ENCODE assay signal across 17 cellular contexts in genomic region chr2:106117347-106117746, GRCh38.
"Had no signal": no experiment of that assay in that cellular context is flagged by ENCODE, and none has a peak within 500 bp of the region (broad histone marks: within the 10 kb centered on the region; RNA-seq: fewer than 3 reads in every experiment).

No MANE protein-coding gene starts in this region.

- H3K36me3 ChIP-seq: neural progenitor cell had no signal

- H3K27me3 ChIP-seq: neural progenitor cell, right lobe of liver, spleen, thyroid gland had no signal

- H3K27me3 Mint-ChIP-seq: activated B cell treated with CpG ODN at 0.5 μM for 24 hours; activated CD4-positive, alpha-beta memory T cell treated with anti-CD3 and anti-CD28 coated beads, Interleukin-2, amount 10 ng/mL, durations not matched to agents 7 days and 5 days; activated CD8-positive, alpha-beta memory T cell treated with anti-CD3 and anti-CD28 coated beads, Interleukin-2, amount 10 ng/mL, durations not matched to agents 7 days and 5 days; activated naive CD4-positive, alpha-beta T cell treated with anti-CD3 and anti-CD28 coated beads, Interleukin-2, amount 10 ng/mL, durations not matched to agents 7 days and 5 days; activated naive CD8-positive, alpha-beta T cell treated with anti-CD3 and anti-CD28 coated beads, Interleukin-2, amount 50 U/mL, for 24 hours; stimulated activated naive B cell treated with anti-CD40 and anti-IgM and Interleukin-4, amounts not matched to agents 10 μg/mL and 1 μg/mL and 100 μg/mL, for 72 hours; T-cell had no signal

- H3K27ac ChIP-seq: neural progenitor cell, prostate gland, right lobe of liver, spleen, thyroid gland had no signal

- H3K9me3 ChIP-seq: prostate gland, right lobe of liver, spleen, thyroid gland had no signal

- DNase-seq: activated B cell treated with CpG ODN at 0.5 μM for 24 hours; activated CD4-positive, alpha-beta memory T cell treated with anti-CD3 and anti-CD28 coated beads, Interleukin-2, amount 10 ng/mL, durations not matched to agents 7 days and 5 days; activated CD4-positive, alpha-beta T cell treated with anti-CD3 and anti-CD28 coated beads for 4 hours; activated naive CD4-positive, alpha-beta T cell treated with anti-CD3 and anti-CD28 coated beads, Interleukin-2, amount 10 ng/mL, durations not matched to agents 7 days and 5 days; activated naive CD8-positive, alpha-beta T cell treated with anti-CD3 and anti-CD28 coated beads, Interleukin-2, amount 50 U/mL, for 24 hours; effector CD4-positive, alpha-beta T cell; right lobe of liver; spleen; stimulated activated CD4-positive, alpha-beta T cell treated with anti-CD3 and anti-CD28 coated beads, Interleukin-4, amount 100 ng/mL, for 4 hours; stimulated activated naive B cell treated with anti-CD40 and anti-IgM and Interleukin-4, amounts not matched to agents 10 μg/mL and 1 μg/mL and 100 μg/mL, for 72 hours; T-cell; thyroid gland had no signal

- ATAC-seq: activated CD8-positive, alpha-beta memory T cell treated with anti-CD3 and anti-CD28 coated beads, Interleukin-2, amount 10 ng/mL, durations not matched to agents 7 days and 5 days; activated naive CD8-positive, alpha-beta T cell treated with anti-CD3 and anti-CD28 coated beads, Interleukin-2, amount 50 U/mL, for 24 hours; SK-N-SH treated with all-trans-retinoic acid at 6 μM for 48 hours; stimulated activated naive B cell treated with anti-CD40 and anti-IgM and Interleukin-4, amounts not matched to agents 10 μg/mL and 1 μg/mL and 100 μg/mL, for 72 hours; T-cell had no signal

- H3K4me1 Mint-ChIP-seq: activated naive CD4-positive, alpha-beta T cell treated with anti-CD3 and anti-CD28 coated beads, Interleukin-2, amount 10 ng/mL, durations not matched to agents 7 days and 5 days; brain had no signal

- H3K27ac Mint-ChIP-seq: activated B cell treated with CpG ODN at 0.5 μM for 24 hours; activated CD4-positive, alpha-beta memory T cell treated with anti-CD3 and anti-CD28 coated beads, Interleukin-2, amount 10 ng/mL, durations not matched to agents 7 days and 5 days; activated CD8-positive, alpha-beta memory T cell treated with anti-CD3 and anti-CD28 coated beads, Interleukin-2, amount 10 ng/mL, durations not matched to agents 7 days and 5 days; activated naive CD4-positive, alpha-beta T cell treated with anti-CD3 and anti-CD28 coated beads, Interleukin-2, amount 10 ng/mL, durations not matched to agents 7 days and 5 days; activated naive CD8-positive, alpha-beta T cell treated with anti-CD3 and anti-CD28 coated beads, Interleukin-2, amount 50 U/mL, for 24 hours; neural progenitor cell had no signal

- H2AFZ ChIP-seq: neural progenitor cell had no signal

- H3K9me3 Mint-ChIP-seq: activated B cell treated with CpG ODN at 0.5 μM for 24 hours; activated CD4-positive, alpha-beta memory T cell treated with anti-CD3 and anti-CD28 coated beads, Interleukin-2, amount 10 ng/mL, durations not matched to agents 7 days and 5 days; activated naive CD4-positive, alpha-beta T cell treated with anti-CD3 and anti-CD28 coated beads, Interleukin-2, amount 10 ng/mL, durations not matched to agents 7 days and 5 days; activated naive CD8-positive, alpha-beta T cell treated with anti-CD3 and anti-CD28 coated beads, Interleukin-2, amount 50 U/mL, for 24 hours; brain; neural progenitor cell; stimulated activated naive B cell treated with anti-CD40 and anti-IgM and Interleukin-4, amounts not matched to agents 10 μg/mL and 1 μg/mL and 100 μg/mL, for 72 hours; T-cell had no signal

- H3K9ac ChIP-seq: neural progenitor cell had no signal

- H3K4me2 ChIP-seq: neural progenitor cell had no signal

- H3K4me3 Mint-ChIP-seq: activated B cell treated with CpG ODN at 0.5 μM for 24 hours; activated CD4-positive, alpha-beta memory T cell treated with anti-CD3 and anti-CD28 coated beads, Interleukin-2, amount 10 ng/mL, durations not matched to agents 7 days and 5 days; activated CD8-positive, alpha-beta memory T cell treated with anti-CD3 and anti-CD28 coated beads, Interleukin-2, amount 10 ng/mL, durations not matched to agents 7 days and 5 days; activated naive CD4-positive, alpha-beta T cell treated with anti-CD3 and anti-CD28 coated beads, Interleukin-2, amount 10 ng/mL, durations not matched to agents 7 days and 5 days; activated naive CD8-positive, alpha-beta T cell treated with anti-CD3 and anti-CD28 coated beads, Interleukin-2, amount 50 U/mL, for 24 hours; brain; neural progenitor cell; stimulated activated naive B cell treated with anti-CD40 and anti-IgM and Interleukin-4, amounts not matched to agents 10 μg/mL and 1 μg/mL and 100 μg/mL, for 72 hours; T-cell had no signal

- H3K4me3 ChIP-seq: neural progenitor cell, prostate gland, right lobe of liver, spleen, thyroid gland had no signal

- H3K4me1 ChIP-seq: prostate gland, right lobe of liver, spleen, thyroid gland had no signal
